ENCODE assay signal across 8 cellular contexts in the genomic region with DNA sequence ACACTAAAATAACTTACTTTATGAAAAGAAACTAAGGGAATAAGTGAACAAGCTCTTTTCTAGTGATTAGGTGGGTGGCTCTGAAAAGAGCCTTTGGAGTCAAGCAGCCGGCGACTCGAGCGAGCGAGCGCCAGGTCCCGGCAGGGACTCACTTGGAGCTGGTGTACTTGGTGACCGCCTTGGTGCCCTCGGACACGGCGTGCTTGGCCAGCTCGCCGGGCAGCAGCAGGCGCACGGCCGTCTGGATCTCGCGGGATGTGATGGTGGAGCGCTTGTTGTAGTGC. TPM values are rescaled to one million over a fixed set of nuclear protein-coding genes. Genes with fewer than 3 reads are reported as not detected.
DNase-seq lines count a peak whose midpoint lies in the region; FAIRE-seq and TF ChIP-seq lines count a peak whose summit lies in the region.
"Not testable (repeated sequence)": the region's sequence is repeated elsewhere in the genome, so short reads cannot be mapped to it uniquely, and the experiment has no call there.
"Had no signal": no experiment of that assay in that cellular context is flagged by ENCODE, and none has a peak within 500 bp of the region (broad histone marks: within the 10 kb centered on the region; RNA-seq: fewer than 3 reads in every experiment).

No MANE protein-coding gene starts in this region.

- peak overlapping the region; percentile 53 for H2BK5ac ChIP-seq in H1 (ENCODE audit: low read depth, low read length)

- H3K79me1 ChIP-seq in H1 (ENCODE audit: low read depth, low read length) = not testable (repeated sequence)

- TF ChIP-seq RAD21 in H1 (IDR thresholded peaks at IDR 0.05 in 1 of 2, conservative IDR thresholded peaks at IDR 0.05 in 1 of 2; ENCODE audit: low read depth in 2 of 2, low read length in 2 of 2) = not testable (repeated sequence)

- H3K4me1 ChIP-seq in H1 (replicated peaks in 1 of 4; ENCODE audit: control insufficient read depth in 3 of 4, insufficient read depth in 4 of 4, low read length in 3 of 4); mesodermal cell (ENCODE audit: control insufficient read depth, insufficient read depth, low read length, poor library complexity, severe bottlenecking): not testable (repeated sequence)
- peaks cover 51% of the 10 kb centered on the region for H3K4me1 ChIP-seq in left ventricle myocardium inferior
- H3K4me1 ChIP-seq in skeletal muscle satellite cell (ENCODE audit: control insufficient read depth, insufficient read depth, low read length) = peaks cover 24% of the 10 kb centered on the region

- not testable (repeated sequence) for H4K5ac ChIP-seq in H1 (ENCODE audit: insufficient read length, low read depth, low read length)

- not testable (repeated sequence) for H3K18ac ChIP-seq in H1 (ENCODE audit: extremely low read depth, low read length)

- not testable (repeated sequence) for H3K4ac ChIP-seq in H1 (replicated peaks; ENCODE audit: insufficient read length, low read depth, low read length)

- H3K27ac ChIP-seq in H1 (ENCODE audit: low read depth, low read length) = peak overlapping the region; percentile 90
- H3K27ac ChIP-seq in left ventricle myocardium inferior (replicated peaks) = peak overlapping the region; percentile 98
- peak overlapping the region; percentile 100 for H3K27ac ChIP-seq in mesodermal cell (ENCODE audit: low read depth, low read length, severe bottlenecking)

- not testable (repeated sequence) for TF ChIP-seq EP300 in H1 (IDR thresholded peaks at IDR 0.05; ENCODE audit: borderline replicate concordance in 1 of 2, low read depth in 2 of 2, low read length in 2 of 2)

- H4K8ac ChIP-seq in H1 (ENCODE audit: extremely low read depth, insufficient read depth, low read length) = not testable (repeated sequence)

- H3K9me3 ChIP-seq in MG63; H1 (ENCODE audit: insufficient read depth in 2 of 2, low read depth in 1 of 2, low read length in 1 of 2); left ventricle myocardium inferior (replicated peaks); mesodermal cell (ENCODE audit: control insufficient read depth, low read length); skeletal muscle satellite cell (replicated peaks; ENCODE audit: low read length): not testable (repeated sequence)

- not testable (repeated sequence) for H4K20me1 ChIP-seq in H1 (replicated peaks in 1 of 2; ENCODE audit: control insufficient read depth in 1 of 2, insufficient read depth in 2 of 2, low read length in 2 of 2)

- not testable (repeated sequence) for H2AK5ac ChIP-seq in H1 (ENCODE audit: low read depth, low read length)

- not testable (repeated sequence) for H2BK120ac ChIP-seq in H1 (replicated peaks; ENCODE audit: low read depth, low read length)

- not testable (repeated sequence) for H2AFZ ChIP-seq in H1 (ENCODE audit: low read length)

- not testable (repeated sequence) for H3K27me3 ChIP-seq in MG63; H1 (replicated peaks in 1 of 4; ENCODE audit: control insufficient read depth in 3 of 4, extremely low read depth in 1 of 4, insufficient read depth in 3 of 4, low read length in 3 of 4); left ventricle myocardium inferior (ENCODE audit: low read depth); skeletal muscle satellite cell (ENCODE audit: control insufficient read depth, insufficient read depth, low read length)

- H3K4me3 ChIP-seq in GM12864 (ENCODE audit: low read depth, low read length) (peak overlapping the region; percentile 76), MG63 (peak overlapping the region; percentile 68), H1 (ENCODE audit: extremely low read depth in 1 of 4, insufficient read depth in 2 of 4, low read depth in 3 of 4, low read length in 4 of 4) (peak overlapping the region; percentile 70 to 86 (median 78)), left ventricle myocardium inferior (peak overlapping the region; percentile 77), mesodermal cell (ENCODE audit: extremely low read depth, insufficient read depth, low read length, poor library complexity, severe bottlenecking) (peak overlapping the region; percentile 60), skeletal muscle satellite cell (ENCODE audit: low read length) (peak overlapping the region; percentile 73)

- peaks cover 21% of the 10 kb centered on the region for H3K23me2 ChIP-seq in H1 (ENCODE audit: low read depth, low read length)

- not testable (repeated sequence) for H2BK15ac ChIP-seq in H1 (ENCODE audit: low read length)

- POLR2A ChIA-PET in H1 (lab: Charles Lee; ENCODE audit: partially characterized antibody) = interaction anchor here (0.7 to 8.5 kb wide), 31 partner anchors 8 to 1727 kb away, joined by 3 to 278 read pairs (median 19); partner anchors contain the start of genes BOLA1, MTMR11, OTUD7B and PLEKHO1

- TF ChIP-seq CTCF in GM12864 (IDR thresholded peaks at IDR 0.05; ENCODE audit: low read depth, low read length, missing control alignments); H1 (IDR thresholded peaks at IDR 0.05; ENCODE audit: control extremely low read depth in 1 of 3, insufficient read depth in 1 of 3, low read depth in 1 of 3, low read length in 3 of 3); left ventricle myocardium inferior (IDR thresholded peaks at IDR 0.05; ENCODE audit: borderline replicate concordance): not testable (repeated sequence)

- not testable (repeated sequence) for H2BK12ac ChIP-seq in H1 (ENCODE audit: low read depth, low read length)

- not testable (repeated sequence) for FAIRE-seq in H1 (lab: Jason Lieb, UNC)

- WGBS in H1 (ENCODE audit: extremely low coverage in 1 of 2, insufficient coverage in 1 of 2, insufficient read length in 1 of 2, insufficient replicate concordance in 2 of 2, low coverage in 1 of 2, low lambda C conversion rate in 2 of 2, missing lambda C conversion rate in 1 of 2), 2 experiments = 2% methylated on average over 19 of the region's 19 CpGs; no CpG with 5 or more reads in 1 of the 2 experiments
- WGBS in mesodermal cell (ENCODE audit: insufficient coverage in 2 of 2), 2 experiments = 0% methylated on average over 8 to 9 of the region's 19 CpGs

- H3K36me3 ChIP-seq in MG63; H1 (ENCODE audit: control insufficient read depth in 2 of 4, insufficient read depth in 4 of 4, low read length in 3 of 4); left ventricle myocardium inferior; mesodermal cell (ENCODE audit: control insufficient read depth, insufficient read depth, low read length); skeletal muscle satellite cell (ENCODE audit: insufficient read depth, low read length): not testable (repeated sequence)

- H4K91ac ChIP-seq in H1 (replicated peaks; ENCODE audit: insufficient read length, low read length) = not testable (repeated sequence)

- intact Hi-C loops in left ventricle myocardium inferior (cut with micrococcal nuclease) = not testable (repeated sequence)

- CTCF ChIA-PET in H1 (lab: Charles Lee; ENCODE audit: partially characterized antibody) = not testable (repeated sequence)

- H3K9ac ChIP-seq in H1 (replicated peaks in 1 of 4; ENCODE audit: extremely low read depth in 1 of 4, low read depth in 3 of 4, low read length in 3 of 4) (peak overlapping the region; percentile 88 to 98 (median 92)), skeletal muscle satellite cell (ENCODE audit: low read depth, low read length) (peak overlapping the region; percentile 95)

- not testable (repeated sequence) for H2BK20ac ChIP-seq in H1 (ENCODE audit: low read length)

- not testable (repeated sequence) for H3K23ac ChIP-seq in H1 (ENCODE audit: insufficient read length)

- H3K56ac ChIP-seq in H1 (replicated peaks; ENCODE audit: insufficient read length, low read depth, low read length) = not testable (repeated sequence)

- H3K4me2 ChIP-seq in H1 (ENCODE audit: insufficient read depth in 1 of 2, low read depth in 2 of 2, low read length in 2 of 2) (peak overlapping the region; percentile 83 to 87; a peak in 3 of 4 replicates), skeletal muscle satellite cell (ENCODE audit: low read length) (peak overlapping the region; percentile 86)

- not testable (repeated sequence) for H3K79me2 ChIP-seq in H1 (ENCODE audit: control insufficient read depth in 1 of 2, insufficient read depth in 2 of 2, low read length in 2 of 2)

- not testable (repeated sequence) for H3K14ac ChIP-seq in H1 (ENCODE audit: insufficient read length)

- TF ChIP-seq POLR2A in H1 (IDR thresholded peaks at IDR 0.05; ENCODE audit: control extremely low read depth in 1 of 2, low read depth in 2 of 2, low read length in 2 of 2) = peak in 1 of 2 experiments; percentile 71; a peak in 1 of 3 replicates

- DNase-seq in GM12864 (ENCODE audit: low read depth) (peak; percentile 10), left ventricle myocardium inferior (peak; percentile 20)
- not testable (repeated sequence) for DNase-seq in MG63; H1 (ENCODE audit: low read depth in 1 of 2, low spot score in 2 of 2)
- peak; percentile 9 for DNase-seq in activated T-helper 9 cell treated with anti-CD3 and anti-CD28 coated beads, Interleukin-2, amount 50 U/mL, for 16 hours (ENCODE audit: low read depth)

RNA-seq across cellular contexts. Expression of gene BOLA1, which starts 13.3 kb away (rescaled TPM):
- total RNA-seq in MG63 (2014; rRNA removed; shearing (Covaris generic); ENCODE audit: low replicate concordance) = 9.5 and 33.3 TPM in 2 replicates
- 8.1 and 13.1 TPM in 2 replicates for total RNA-seq in H1 (2021; fragmentation: NEBNext Ultra II Directional; extraction: Animal tissue kit (Norgen Biotek cat#: 25700))
- polyA plus RNA-seq in H1 (2011; rRNA removed) = 15.4 and 24.6 TPM in 2 replicates
- polyA plus RNA-seq in H1 (2011; cell fraction: cytosol; rRNA removed) = 21.2 TPM
- polyA plus RNA-seq in H1 (2011; cell fraction: nucleus; rRNA removed) = 18.4 TPM
- 12.6 to 15.9 TPM (median 15.0 TPM) in 4 replicates for polyA plus RNA-seq in H1 (2012, experiment 1 of 2)
- polyA plus RNA-seq in H1 (2012, experiment 2 of 2) = 19.4 TPM
- polyA plus RNA-seq in H1 (2013, experiment 1 of 2) = 9.5 TPM
- polyA plus RNA-seq in H1 (2013, experiment 2 of 2) = 9.5 TPM
- polyA minus RNA-seq in H1 (2011; rRNA and poly(A)+ RNA removed) = 1.9 and 2.5 TPM in 2 replicates
- 4.9 TPM for polyA minus RNA-seq in H1 (2011; cell fraction: cytosol; rRNA and poly(A)+ RNA removed)
- polyA minus RNA-seq in H1 (2011; cell fraction: nucleus; rRNA and poly(A)+ RNA removed) = 13.0 TPM
- 19.4 TPM for total RNA-seq in left ventricle myocardium inferior
- 2.4 TPM for polyA plus RNA-seq in mesodermal cell (2013, experiment 1 of 2)
- polyA plus RNA-seq in mesodermal cell (2013, experiment 2 of 2) = 2.4 TPM
- 11.4 and 11.7 TPM in 2 replicates for total RNA-seq in skeletal muscle satellite cell (2012; rRNA removed)

RNA-seq across cellular contexts. Expression of gene SV2A, which starts 31.6 kb away (rescaled TPM):
- total RNA-seq in MG63 (2014; rRNA removed; shearing (Covaris generic); ENCODE audit: low replicate concordance) = 0.16 TPM in 1 of 2 replicates, not detected in the other
- 51.8 and 52.9 TPM in 2 replicates for total RNA-seq in H1 (2021; fragmentation: NEBNext Ultra II Directional; extraction: Animal tissue kit (Norgen Biotek cat#: 25700))
- polyA plus RNA-seq in H1 (2011; rRNA removed) = 41.8 and 49.0 TPM in 2 replicates
- polyA plus RNA-seq in H1 (2011; cell fraction: cytosol; rRNA removed) = 47.9 TPM
- polyA plus RNA-seq in H1 (2011; cell fraction: nucleus; rRNA removed) = 54.4 TPM
- polyA plus RNA-seq in H1 (2012, experiment 1 of 2) = 53.0 to 56.0 TPM (median 54.0 TPM) in 4 replicates
- polyA plus RNA-seq in H1 (2012, experiment 2 of 2) = 56.3 TPM
- polyA plus RNA-seq in H1 (2013, experiment 1 of 2) = 69.4 TPM
- polyA plus RNA-seq in H1 (2013, experiment 2 of 2) = 74.0 TPM
- 93.1 and 99.8 TPM in 2 replicates for polyA minus RNA-seq in H1 (2011; rRNA and poly(A)+ RNA removed)
- 34.9 TPM for polyA minus RNA-seq in H1 (2011; cell fraction: cytosol; rRNA and poly(A)+ RNA removed)
- polyA minus RNA-seq in H1 (2011; cell fraction: nucleus; rRNA and poly(A)+ RNA removed) = 23.6 TPM
- 0.44 TPM for total RNA-seq in left ventricle myocardium inferior
- polyA plus RNA-seq in mesodermal cell (2013, experiment 1 of 2) = 53.0 TPM
- polyA plus RNA-seq in mesodermal cell (2013, experiment 2 of 2) = 42.6 TPM
- 2.0 and 6.1 TPM in 2 replicates for total RNA-seq in skeletal muscle satellite cell (2012; rRNA removed)
- total RNA-seq: HT-29 had no signal

RNA-seq across cellular contexts. Expression of gene SF3B4, which starts 41.5 kb away (rescaled TPM):
- total RNA-seq in MG63 (2014; rRNA removed; shearing (Covaris generic); ENCODE audit: low replicate concordance) = 35.9 and 42.3 TPM in 2 replicates
- total RNA-seq in H1 (2021; fragmentation: NEBNext Ultra II Directional; extraction: Animal tissue kit (Norgen Biotek cat#: 25700)) = 119 and 122 TPM in 2 replicates
- polyA plus RNA-seq in H1 (2011; rRNA removed) = 81.1 and 114 TPM in 2 replicates
- 29.8 TPM for polyA plus RNA-seq in H1 (2011; cell fraction: cytosol; rRNA removed)
- polyA plus RNA-seq in H1 (2011; cell fraction: nucleus; rRNA removed) = 46.9 TPM
- 88.9 to 125 TPM (median 103 TPM) in 4 replicates for polyA plus RNA-seq in H1 (2012, experiment 1 of 2)
- polyA plus RNA-seq in H1 (2012, experiment 2 of 2) = 140 TPM
- 98.2 TPM for polyA plus RNA-seq in H1 (2013, experiment 1 of 2)
- polyA plus RNA-seq in H1 (2013, experiment 2 of 2) = 100 TPM
- 43.8 and 64.2 TPM in 2 replicates for polyA minus RNA-seq in H1 (2011; rRNA and poly(A)+ RNA removed)
- polyA minus RNA-seq in H1 (2011; cell fraction: cytosol; rRNA and poly(A)+ RNA removed) = 42.7 TPM
- polyA minus RNA-seq in H1 (2011; cell fraction: nucleus; rRNA and poly(A)+ RNA removed) = 32.3 TPM
- total RNA-seq in left ventricle myocardium inferior = 25.3 TPM
- 60.7 TPM for polyA plus RNA-seq in mesodermal cell (2013, experiment 1 of 2)
- 58.0 TPM for polyA plus RNA-seq in mesodermal cell (2013, experiment 2 of 2)
- 12.7 and 15.7 TPM in 2 replicates for total RNA-seq in skeletal muscle satellite cell (2012; rRNA removed)

RNA-seq across cellular contexts. Expression of gene MTMR11, which starts 50.6 kb away (rescaled TPM):
- 0.35 and 3.0 TPM in 2 replicates for total RNA-seq in MG63 (2014; rRNA removed; shearing (Covaris generic); ENCODE audit: low replicate concordance)
- total RNA-seq in H1 (2021; fragmentation: NEBNext Ultra II Directional; extraction: Animal tissue kit (Norgen Biotek cat#: 25700)) = 3.5 and 4.8 TPM in 2 replicates
- 3.3 and 3.7 TPM in 2 replicates for polyA plus RNA-seq in H1 (2011; rRNA removed)
- polyA plus RNA-seq in H1 (2011; cell fraction: cytosol; rRNA removed) = 3.5 TPM
- 23.8 TPM for polyA plus RNA-seq in H1 (2011; cell fraction: nucleus; rRNA removed)
- polyA plus RNA-seq in H1 (2012, experiment 1 of 2) = 2.4 to 3.6 TPM (median 3.1 TPM) in 4 replicates
- polyA plus RNA-seq in H1 (2012, experiment 2 of 2) = 1.0 TPM
- 2.4 TPM for polyA plus RNA-seq in H1 (2013, experiment 1 of 2)
- 2.1 TPM for polyA plus RNA-seq in H1 (2013, experiment 2 of 2)
- polyA minus RNA-seq in H1 (2011; rRNA and poly(A)+ RNA removed) = 5.3 and 6.1 TPM in 2 replicates
- 3.5 TPM for polyA minus RNA-seq in H1 (2011; cell fraction: cytosol; rRNA and poly(A)+ RNA removed)
- polyA minus RNA-seq in H1 (2011; cell fraction: nucleus; rRNA and poly(A)+ RNA removed) = 7.6 TPM
- 4.9 TPM for total RNA-seq in left ventricle myocardium inferior
- polyA plus RNA-seq in mesodermal cell (2013, experiment 1 of 2) = 13.1 TPM
- 12.6 TPM for polyA plus RNA-seq in mesodermal cell (2013, experiment 2 of 2)
- total RNA-seq in skeletal muscle satellite cell (2012; rRNA removed) = 3.3 and 5.2 TPM in 2 replicates

Comparison
In these comparisons a context has a peak if more than half of its experiments do, and no peak if none do; other contexts are left out.
1. RNA of gene SV2A, which starts 31.6 kb away (total RNA-seq): 51.8 to 52.9 TPM in H1; 0.44 TPM in left ventricle myocardium inferior (single experiment) and 0.16 TPM in MG63; every median in the first group is over 10 times any median in the second.
2. Peak in every context shown above with its lines, with median percentiles within 50 percentile points of each other: H3K4me3 ChIP-seq and H3K27ac ChIP-seq.